In the genomic region with DNA sequence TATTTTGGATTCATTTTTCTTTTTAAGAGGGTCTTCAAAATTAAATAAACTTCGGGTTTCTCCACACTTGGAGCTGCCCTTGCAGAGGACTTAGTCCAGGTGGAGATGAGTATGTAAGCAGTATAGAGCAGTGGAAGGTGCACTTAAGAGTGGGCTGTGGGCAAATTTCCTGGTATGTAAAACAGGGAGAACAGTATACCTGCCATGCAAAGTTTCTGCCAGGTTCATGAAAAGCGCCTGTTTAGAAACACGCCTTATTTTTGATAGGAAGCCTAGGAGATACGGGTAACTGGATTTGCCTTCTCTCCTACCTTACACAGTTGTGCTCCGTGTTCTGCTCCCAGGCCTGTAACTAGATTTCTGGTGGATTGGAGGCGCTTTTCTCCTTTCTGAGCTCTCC, we compare ENCODE assay signal across 9 cellular contexts. TPM values are rescaled to one million over a fixed set of nuclear protein-coding genes. Genes with fewer than 3 reads are reported as not detected.
A peak's percentile ranks its signal among the peaks of the same experiment; 100 is the strongest.
DNase-seq lines count a peak whose midpoint lies in the region; ATAC-seq, FAIRE-seq and TF ChIP-seq lines count a peak whose summit lies in the region.
"Had no signal": no experiment of that assay in that cellular context is flagged by ENCODE, and none has a peak within 500 bp of the region (broad histone marks: within the 10 kb centered on the region; RNA-seq: fewer than 3 reads in every experiment).

No MANE protein-coding gene starts in this region.

- H4K8ac ChIP-seq in H9 (replicated peaks; ENCODE audit: insufficient read length, low read depth, low read length), result no peak overlapping the region

- no peak overlapping the region for H3K18ac ChIP-seq in H9 (ENCODE audit: insufficient read length, low read depth, low read length)

- H3K36me3 Mint-ChIP-seq in H9 (ENCODE audit: insufficient read depth in 1 of 3, low read depth in 3 of 3) (peaks cover 16 to 32% (median 26%) of the 10 kb centered on the region in 3 experiments), T-cell (peaks cover 23% of the 10 kb centered on the region)

- H3T11ph ChIP-seq in H9 (ENCODE audit: low read length), result no peak overlapping the region

- H3K4me2 ChIP-seq in H9 (ENCODE audit: insufficient read depth, insufficient read length, low read length) (peak overlapping the region; percentile 95), skeletal muscle satellite cell (ENCODE audit: low read length) (peak overlapping the region; percentile 82)

- POLR2A ChIA-PET in T-cell (lab: Charles Lee), result interaction anchor here in 1 of 2 donors (0.6 to 0.9 kb wide), 3 partner anchors 13 to 719 kb away, joined by 3 to 6 read pairs (median 3); no protein-coding TSS in a partner anchor

- H3K79me2 ChIP-seq in H9 (ENCODE audit: insufficient read depth, low read length), result peaks cover 13% of the 10 kb centered on the region; the same call in 1 of the 2 replicates

- H3K9me3 ChIP-seq in H9 (ENCODE audit: control insufficient read depth, low read depth, low read length) (no peaks in the 10 kb centered on the region), skeletal muscle satellite cell (replicated peaks; ENCODE audit: low read length) (no peaks in the 10 kb centered on the region)

- no peak overlapping the region for H3K23ac ChIP-seq in H9 (ENCODE audit: insufficient read length, low read depth, low read length)

- no peak overlapping the region for H2AFZ ChIP-seq in H9 (ENCODE audit: low read length)

- no peak overlapping the region for H3K56ac ChIP-seq in H9 (ENCODE audit: insufficient read length, low read depth, low read length)

- CTCF ChIA-PET in T-cell (lab: Charles Lee), result interaction anchor here (0.6 to 2.0 kb wide), 6 partner anchors 55 to 1039 kb away, joined by 3 to 10 read pairs (median 4); a partner anchor contains a TSS

- H3K79me1 ChIP-seq in H9 (ENCODE audit: insufficient read depth, low read depth, low read length, poor library complexity, severe bottlenecking), result no peaks in the 10 kb centered on the region

- ATAC-seq in T-cell (replicated peaks in 1 of 4), result no peak
- no peak for ATAC-seq in GM21423 (IDR thresholded peaks at IDR 0.05; ENCODE audit: unreplicated experiment)

- no peak overlapping the region for H2BK15ac ChIP-seq in H9 (ENCODE audit: low read depth, low read length)

- H3K4me1 ChIP-seq in H9 (ENCODE audit: insufficient read depth, low read length), result peaks cover 9% of the 10 kb centered on the region
- peaks cover 11% of the 10 kb centered on the region for H3K4me1 ChIP-seq in skeletal muscle satellite cell (ENCODE audit: control insufficient read depth, insufficient read depth, low read length)

- DNase-seq in H9, result no peak
- DNase-seq in T-cell, result no peak
- no peak for DNase-seq in foreskin fibroblast
- no peak for DNase-seq in head of caudate nucleus
- no peak for DNase-seq in RCC 7860 (ENCODE audit: low spot score)
- no peak for DNase-seq in islet precursor cell
- DNase-seq: NCI-H1105 had no signal

- no peak overlapping the region for H2BK12ac ChIP-seq in H9 (ENCODE audit: insufficient read length, low read depth, low read length)

- no peak overlapping the region for H4K91ac ChIP-seq in H9 (ENCODE audit: insufficient read length, low read depth, low read length)

- intact Hi-C loops in head of caudate nucleus (cut with DNase I), result loop anchor here (2.0 to 5.0 kb wide), 2 partner anchors 56 to 109 kb away; a partner anchor contains a TSS

- H2AK5ac ChIP-seq in H9 (ENCODE audit: insufficient read length, low read length), result no peak overlapping the region

- H3K4me3 ChIP-seq in foreskin fibroblast (ENCODE audit: low read depth in 1 of 2, low read length in 2 of 2) (peak overlapping the region; percentile 88 to 97), skeletal muscle satellite cell (ENCODE audit: low read length) (peak overlapping the region; percentile 85)

- TF ChIP-seq CTCF in H9 (conservative IDR thresholded peaks at IDR 0.05) (no peak), foreskin fibroblast (IDR thresholded peaks at IDR 0.05; ENCODE audit: low read depth, low read length) (no peak)

- H4K5ac ChIP-seq in H9 (ENCODE audit: insufficient read length, low read depth, low read length), result no peak overlapping the region

- H3K27ac Mint-ChIP-seq in H9, result peak overlapping the region; percentile 79 to 100 (median 98); a peak in 4 of 7 replicates
- H3K27ac Mint-ChIP-seq in T-cell, result peak overlapping the region; percentile 97 to 99

- H2BK5ac ChIP-seq in H9 (ENCODE audit: insufficient read length, low read length), result no peak overlapping the region

- H3K4me1 Mint-ChIP-seq in H9 (peaks cover 35 to 41% of the 10 kb centered on the region in 2 experiments), T-cell (peaks cover 38 to 44% (median 39%) of the 10 kb centered on the region in 3 donors)

- no peak overlapping the region for H3K27ac ChIP-seq in H9 (ENCODE audit: insufficient read length, low read depth, low read length)

- no peak overlapping the region for H2BK120ac ChIP-seq in H9 (ENCODE audit: low read depth, low read length, poor library complexity, severe bottlenecking)

- peaks cover 26% of the 10 kb centered on the region for H3K36me3 ChIP-seq in skeletal muscle satellite cell (ENCODE audit: insufficient read depth, low read length)

- H3K4me3 Mint-ChIP-seq in H9 (peak overlapping the region; percentile 97 to 98), T-cell (peak overlapping the region; percentile 88 to 95 (median 95))

- H4K20me1 ChIP-seq in H9 (ENCODE audit: control insufficient read depth, insufficient read depth, insufficient read length), result no peaks in the 10 kb centered on the region

- H3K27me3 Mint-ChIP-seq in H9 (ENCODE audit: low read depth) (peaks cover 2% of the 10 kb centered on the region), T-cell (no peaks in the 10 kb centered on the region)

- no peak for FAIRE-seq in RCC 7860 (lab: Jason Lieb, UNC)

- H3K4ac ChIP-seq in H9 (ENCODE audit: low read depth, low read length), result no peak overlapping the region

- H3K9ac ChIP-seq in H9 (ENCODE audit: extremely low read depth, insufficient read length, low read length), result peak overlapping the region; percentile 88
- H3K9ac ChIP-seq in skeletal muscle satellite cell (ENCODE audit: low read depth, low read length), result peak overlapping the region; percentile 87

- H3K27me3 ChIP-seq in H9 (ENCODE audit: insufficient read depth, low read length) (no peaks in the 10 kb centered on the region), skeletal muscle satellite cell (ENCODE audit: control insufficient read depth, insufficient read depth, low read length) (no peaks in the 10 kb centered on the region)

- peaks cover 11% of the 10 kb centered on the region for H3K23me2 ChIP-seq in H9 (ENCODE audit: insufficient read length, low read depth, low read length, poor library complexity, severe bottlenecking)

- H3K14ac ChIP-seq in H9 (ENCODE audit: insufficient read depth, low read length), result no peak overlapping the region

- WGBS in H9 (ENCODE audit: extremely low coverage, insufficient read length, low lambda C conversion rate), result no CpG with 5 or more reads among the region's 6 CpGs

- H3K9me3 Mint-ChIP-seq in H9, result no peaks in the 10 kb centered on the region
- no peaks in the 10 kb centered on the region for H3K9me3 Mint-ChIP-seq in T-cell

- H2BK20ac ChIP-seq in H9 (ENCODE audit: low read depth, low read length, poor library complexity, severe bottlenecking), result no peak overlapping the region

RNA-seq across cellular contexts. Expression of a gene that starts 1.2 kb away (rescaled TPM):
- total RNA-seq in H9 (2021), result 77.9 and 81.7 TPM in 2 replicates
- total RNA-seq in T-cell, result 10 to 100 TPM; 33.3 to 45.6 (median 38.0) TPM
- 25.8 and 29.9 TPM in 2 replicates for total RNA-seq in skeletal muscle satellite cell (2012; rRNA removed)

RNA-seq across cellular contexts. Expression of a gene that starts 56.1 kb away (rescaled TPM):
- 6.2 and 8.3 TPM in 2 replicates for total RNA-seq in H9 (2021)
- 10 to 100 TPM; 21.9 to 29.8 (median 24.4) TPM for total RNA-seq in T-cell
- 10.9 and 14.9 TPM in 2 replicates for total RNA-seq in skeletal muscle satellite cell (2012; rRNA removed)
